13 cellular contexts compared by ENCODE assay signal in the genomic region with DNA sequence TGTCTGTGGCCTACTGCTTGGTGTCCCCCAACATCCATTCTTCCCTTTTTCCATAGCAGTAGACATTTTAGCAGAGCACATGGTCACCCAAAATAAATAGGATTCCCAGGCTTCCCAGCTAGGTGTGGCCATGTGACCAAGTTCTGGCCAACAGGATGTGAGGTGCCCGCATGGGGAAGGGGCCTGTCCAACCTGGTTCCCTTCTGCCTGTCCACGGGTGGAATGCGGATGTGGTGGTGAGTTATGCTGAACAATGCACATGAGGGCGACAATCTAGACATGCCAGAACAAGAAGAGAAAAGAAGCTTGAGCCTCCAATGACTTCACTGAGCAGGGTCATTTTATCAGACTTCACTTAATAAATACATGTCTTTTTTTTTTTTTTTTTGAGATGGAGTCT.
"Had no signal": no experiment of that assay in that cellular context is flagged by ENCODE, and none has a peak within 500 bp of the region (broad histone marks: within the 10 kb centered on the region; RNA-seq: fewer than 3 reads in every experiment).

No MANE protein-coding gene starts in this region.

- H3K4me3 ChIP-seq: esophagus muscularis mucosa, left ventricle myocardium inferior, smooth muscle cell, thyroid gland had no signal

- DNase-seq: activated CD4-positive, alpha-beta memory T cell treated with anti-CD3 and anti-CD28 coated beads for 36 hours; activated CD4-positive, alpha-beta T cell treated with anti-CD3 and anti-CD28 coated beads for 1 hour; activated effector memory CD4-positive, alpha-beta T cell treated with anti-CD3 and anti-CD28 coated beads, Interleukin-2, amount 50 U/mL, for 16 hours; activated T-cell treated with anti-CD3 and anti-CD28 coated beads, Interleukin-2, amount 50 U/mL, for 4 hours; endodermal cell; left ventricle myocardium inferior; mesendoderm; T-helper 2 cell; thyroid gland had no signal

- H3K4me1 ChIP-seq: esophagus muscularis mucosa, left ventricle myocardium inferior had no signal

- H3K36me3 ChIP-seq: esophagus muscularis mucosa, left ventricle myocardium inferior, neutrophil, thyroid gland had no signal

- ATAC-seq: activated T-cell treated with anti-CD3 and anti-CD28 coated beads, Interleukin-2, amount 50 U/mL, for 4 hours; stimulated activated effector memory CD8-positive, alpha-beta T cell treated with anti-CD3 and anti-CD28 coated beads, Interleukin-12 subunit alpha, Interleukin-12 subunit beta, amount 100 ng/mL, for 72 hours had no signal

- H3K27me3 ChIP-seq: esophagus muscularis mucosa, thyroid gland had no signal

- H3K9me3 ChIP-seq: esophagus muscularis mucosa, left ventricle myocardium inferior, neutrophil, thyroid gland had no signal

- H3K4me2 ChIP-seq: smooth muscle cell had no signal

- H3K27ac ChIP-seq: esophagus muscularis mucosa, left ventricle myocardium inferior, neutrophil, thyroid gland had no signal
